Comparison of ENCODE assay signal across 8 cellular contexts in the genomic region with DNA sequence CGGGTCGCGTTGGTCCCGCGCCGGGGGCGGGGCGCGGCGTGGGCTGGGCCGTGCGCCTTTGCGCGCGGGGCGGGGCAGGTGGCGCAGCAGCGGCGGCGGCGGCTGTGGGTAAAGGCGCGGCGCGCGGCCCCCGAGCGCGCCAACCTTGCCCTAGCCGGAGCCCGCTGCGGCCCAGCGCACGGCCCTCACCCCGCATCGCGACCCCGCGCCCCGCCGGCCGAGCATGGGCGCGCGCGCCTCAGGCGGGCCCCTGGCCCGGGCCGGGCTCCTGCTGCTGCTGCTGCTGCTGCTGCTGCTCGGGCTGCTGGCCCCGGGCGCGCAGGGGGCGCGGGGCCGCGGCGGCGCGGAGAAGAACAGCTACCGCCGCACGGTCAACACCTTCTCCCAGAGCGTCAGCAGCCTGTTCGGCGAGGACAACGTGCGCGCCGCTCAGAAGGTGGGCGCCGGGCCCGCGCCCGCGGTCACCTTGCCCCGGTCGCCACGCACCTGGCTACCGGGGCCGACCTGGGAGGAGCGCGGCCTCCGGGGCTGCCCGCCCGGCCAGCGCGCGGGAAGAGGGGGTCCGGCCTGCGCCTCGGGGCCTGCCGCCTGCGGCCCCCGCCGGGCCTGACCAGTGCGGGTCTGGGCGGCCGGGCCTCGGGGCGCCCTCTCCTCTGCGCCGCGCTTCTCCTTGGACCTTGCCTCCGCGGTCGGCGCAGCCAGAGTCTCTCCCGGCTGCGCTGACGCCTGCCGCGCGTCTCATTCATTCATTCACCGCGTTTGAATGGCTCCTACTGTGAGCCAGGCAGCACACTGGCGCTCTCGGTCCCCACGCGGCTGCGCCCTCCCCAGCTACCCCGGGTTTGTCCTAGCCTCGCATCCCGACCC.
DNase-seq lines count a peak whose midpoint lies in the region; ATAC-seq and TF ChIP-seq lines count a peak whose summit lies in the region.

A gene with protein sequence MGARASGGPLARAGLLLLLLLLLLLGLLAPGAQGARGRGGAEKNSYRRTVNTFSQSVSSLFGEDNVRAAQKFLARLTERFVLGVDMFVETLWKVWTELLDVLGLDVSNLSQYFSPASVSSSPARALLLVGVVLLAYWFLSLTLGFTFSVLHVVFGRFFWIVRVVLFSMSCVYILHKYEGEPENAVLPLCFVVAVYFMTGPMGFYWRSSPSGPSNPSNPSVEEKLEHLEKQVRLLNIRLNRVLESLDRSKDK (plus strand): TSS at position 78 of the 867 bp plus-strand sequence. CDS start 146 bp downstream, at position 224.

- DNase-seq in AG10803 (ENCODE audit: low read depth) (peak; percentile 33), NCI-H748 (lab: John Stamatoyannopoulos, UW; ENCODE audit: unreplicated experiment) (peak; percentile 85), epithelial cell of prostate (ENCODE audit: low read depth, low spot score) (no peak)
- DNase-seq in activated CD8-positive, alpha-beta memory T cell treated with anti-CD3 and anti-CD28 coated beads, Interleukin-2, amount 50 U/mL, for 1 hour (ENCODE audit: extremely low read depth) = peak; percentile 7
- DNase-seq in stimulated activated CD8-positive, alpha-beta memory T cell treated with anti-CD3 and anti-CD28 coated beads, Interleukin-7, amount 100 ng/mL, for 24 hours (ENCODE audit: low read depth) = peak; percentile 30

- peak within 1 kb of the TSS; percentile 62 for H3K27ac ChIP-seq in epithelial cell of prostate

- TF ChIP-seq CTCF in AG10803 (conservative IDR thresholded peaks at IDR 0.05; ENCODE audit: low read length) = no peak

- ATAC-seq in GM18870 (IDR thresholded peaks at IDR 0.05; ENCODE audit: unreplicated experiment) (peak; percentile 40), HG03108 (IDR thresholded peaks at IDR 0.05; ENCODE audit: unreplicated experiment) (peak; percentile 41)

- H3K36me3 ChIP-seq in mucosa of stomach (ENCODE audit: control insufficient read depth, insufficient read depth, low read length) = no peaks in the 10 kb centered on the region

- H3K9me3 ChIP-seq in mucosa of stomach (ENCODE audit: control insufficient read depth, low read length) = no peaks in the 10 kb centered on the region

- no peaks in the 10 kb centered on the region for H3K27me3 ChIP-seq in mucosa of stomach (ENCODE audit: control insufficient read depth, insufficient read depth, low read length)

- peak within 1 kb of the TSS; percentile 65 for H3K4me3 ChIP-seq in AG10803 (ENCODE audit: low read length)
- H3K4me3 ChIP-seq in mucosa of stomach (ENCODE audit: low read length) = peak within 1 kb of the TSS; percentile 68

- H3K9ac ChIP-seq in mucosa of stomach (ENCODE audit: low read length) = peak within 1 kb of the TSS; percentile 57

- peaks cover 17% of the 10 kb centered on the region for H3K4me1 ChIP-seq in mucosa of stomach (ENCODE audit: control insufficient read depth, insufficient read depth, low read length)
